In the genomic region with DNA sequence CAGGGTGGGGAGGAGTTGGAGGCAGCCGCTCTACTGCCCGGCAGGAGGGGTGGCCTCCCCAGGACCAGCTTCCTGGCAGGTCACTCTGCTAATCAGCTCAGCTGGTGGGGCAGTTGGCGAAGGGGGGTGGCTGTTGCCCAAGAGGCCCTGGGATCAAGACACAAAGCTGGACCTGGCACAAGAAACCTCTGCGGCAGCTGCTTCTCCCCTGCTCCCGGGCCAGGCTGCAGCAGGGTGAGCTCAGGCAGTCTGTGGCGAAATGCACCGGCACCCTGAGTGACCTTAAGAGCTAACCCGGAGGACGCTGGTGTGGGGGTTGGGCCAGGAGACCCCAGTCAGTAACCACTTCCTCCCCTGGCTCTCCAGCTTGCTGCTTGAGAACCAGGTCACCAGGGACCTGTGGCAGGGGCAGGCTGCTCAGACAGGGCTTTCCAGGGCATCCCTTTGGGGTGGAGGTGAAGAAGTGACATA, we compare ENCODE assay signal across 7 cellular contexts. TPM values are rescaled to one million over a fixed set of nuclear protein-coding genes. Genes with fewer than 3 reads are reported as not detected.
A peak's percentile ranks its signal among the peaks of the same experiment; 100 is the strongest.
DNase-seq lines count a peak whose midpoint lies in the region; ATAC-seq lines count a peak whose summit lies in the region.

No MANE protein-coding gene starts in this region.

- H3K4me1 Mint-ChIP-seq in stimulated activated effector memory CD8-positive, alpha-beta T cell treated with anti-CD3 and anti-CD28 coated beads, Interleukin-12 subunit alpha, Interleukin-12 subunit beta, amount 100 ng/mL, for 72 hours = peaks cover 86% of the 10 kb centered on the region

- H3K27ac Mint-ChIP-seq in stimulated activated effector memory CD8-positive, alpha-beta T cell treated with anti-CD3 and anti-CD28 coated beads, Interleukin-12 subunit alpha, Interleukin-12 subunit beta, amount 100 ng/mL, for 72 hours = peak overlapping the region; percentile 98

- intact Hi-C loops in left ventricle myocardium superior (cut with micrococcal nuclease) = no loop called here

- in situ Hi-C loops in KBM-7 (cut with MboI; ENCODE audit: low pct_unique_long_range_greater_than_20kb, low sequenced_read_pairs) = no loop called here

- no peaks in the 10 kb centered on the region for H3K9me3 Mint-ChIP-seq in stimulated activated effector memory CD8-positive, alpha-beta T cell treated with anti-CD3 and anti-CD28 coated beads, Interleukin-12 subunit alpha, Interleukin-12 subunit beta, amount 100 ng/mL, for 72 hours

- peak; percentile 51 for DNase-seq in KBM-7
- DNase-seq in activated CD8-positive, alpha-beta memory T cell treated with anti-CD3 and anti-CD28 coated beads for 24 hours = peak; percentile 70
- peak; percentile 89 for DNase-seq in left ventricle myocardium superior
- DNase-seq in stimulated activated effector memory CD8-positive, alpha-beta T cell treated with anti-CD3 and anti-CD28 coated beads, Interleukin-12 subunit alpha, Interleukin-12 subunit beta, amount 100 ng/mL, for 72 hours (ENCODE audit: low spot score in 2 of 2) = peak in 1 of 2 donors; percentile 73
- no peak for DNase-seq in HK-2 (ENCODE audit: unreplicated experiment)
- DNase-seq in amniotic stem cell (lab: John Stamatoyannopoulos, UW) = no peak
- DNase-seq in NCI-H187 treated with DMSO at 0.1 percent for 48 hours (lab: John Stamatoyannopoulos, UW) = no peak

- ATAC-seq in left ventricle myocardium superior = peak; percentile 52
- ATAC-seq in stimulated activated effector memory CD8-positive, alpha-beta T cell treated with anti-CD3 and anti-CD28 coated beads, Interleukin-12 subunit alpha, Interleukin-12 subunit beta, amount 100 ng/mL, for 72 hours = peak; percentile 1

- H3K36me3 Mint-ChIP-seq in stimulated activated effector memory CD8-positive, alpha-beta T cell treated with anti-CD3 and anti-CD28 coated beads, Interleukin-12 subunit alpha, Interleukin-12 subunit beta, amount 100 ng/mL, for 72 hours = peaks cover 26% of the 10 kb centered on the region

- peak overlapping the region; percentile 92 for H3K4me3 Mint-ChIP-seq in stimulated activated effector memory CD8-positive, alpha-beta T cell treated with anti-CD3 and anti-CD28 coated beads, Interleukin-12 subunit alpha, Interleukin-12 subunit beta, amount 100 ng/mL, for 72 hours

RNA-seq across cellular contexts. Expression of gene TOGARAM2, which starts 31.1 kb away (rescaled TPM):
- total RNA-seq in left ventricle myocardium superior = 43.9 TPM

Comparison
In these comparisons a context has a peak if more than half of its experiments do, and no peak if none do; other contexts are left out.
1. DNase-seq: peak in KBM-7 (single experiment), activated CD8-positive, alpha-beta memory T cell treated with anti-CD3 and anti-CD28 coated beads for 24 hours (single experiment) and left ventricle myocardium superior (single experiment); none in HK-2 (single experiment), amniotic stem cell (single experiment) and NCI-H187 treated with DMSO at 0.1 percent for 48 hours (single experiment).